In genomic region chr19:18416778-18417249, GRCh38 we compare ENCODE assay signal across 8 cellular contexts. TPM values are rescaled to one million over a fixed set of nuclear protein-coding genes. Genes with fewer than 3 reads are reported as not detected.
DNase-seq lines count a peak whose midpoint lies in the region; ATAC-seq, FAIRE-seq and TF ChIP-seq lines count a peak whose summit lies in the region.

No MANE protein-coding gene starts in this region.

- peak overlapping the region in 1 of 2 donors; percentile 38 for H3K4me3 ChIP-seq in CD4-positive, alpha-beta memory T cell (ENCODE audit: low read length in 2 of 2)
- peak overlapping the region in 3 of 4 donors; percentile 38 to 82 (median 80) for H3K4me3 ChIP-seq in upper lobe of left lung

- TF ChIP-seq POLR2A in upper lobe of left lung (IDR thresholded peaks at IDR 0.05): peak in 1 of 4 donors; percentile 23

- peaks cover 0 to 5% (median 0%) of the 10 kb centered on the region in 8 donors for H3K9me3 Mint-ChIP-seq in CD4-positive, alpha-beta memory T cell
- H3K9me3 Mint-ChIP-seq in activated naive CD4-positive, alpha-beta T cell treated with anti-CD3 and anti-CD28 coated beads, Interleukin-2, amount 50 U/mL, for 72 hours: no peaks in the 10 kb centered on the region
- no peaks in the 10 kb centered on the region for H3K9me3 Mint-ChIP-seq in neural crest cell

- WGBS in upper lobe of left lung, 2 donors: 1 to 2% methylated on average over 34 of the region's 44 CpGs

- intact Hi-C loops in CD4-positive, alpha-beta memory T cell (cut with micrococcal nuclease): loop anchor here (5.0 to 10.0 kb wide), 3 partner anchors 90 to 412 kb away; partner anchors contain the start of genes ARRDC2 and MAST3

- POLR2A ChIA-PET in CD4-positive, alpha-beta memory T cell (lab: Charles Lee; ENCODE audit: partially characterized antibody): interaction anchor here (1.0 to 13.3 kb wide), 8 partner anchors 8 to 193 kb away, joined by 3 to 238 read pairs (median 4); partner anchors contain the start of genes ISYNA1, JUND and KXD1

- peaks cover 2 to 5% of the 10 kb centered on the region in 2 donors for H3K27me3 Mint-ChIP-seq in CD4-positive, alpha-beta memory T cell
- H3K27me3 Mint-ChIP-seq in neural crest cell (ENCODE audit: low read depth): peaks cover 55% of the 10 kb centered on the region

- peak; percentile 64 to 80 (median 65) for DNase-seq in CD4-positive, alpha-beta memory T cell
- DNase-seq in RCC 7860 (ENCODE audit: low spot score): peak; percentile 80
- DNase-seq in activated naive CD4-positive, alpha-beta T cell treated with anti-CD3 and anti-CD28 coated beads, Interleukin-2, amount 50 U/mL, for 72 hours (ENCODE audit: low spot score in 2 of 2): peak in 1 of 2 donors; percentile 64
- peak; percentile 72 to 74 for DNase-seq in frontal cortex (ENCODE audit: low spot score in 2 of 2)
- DNase-seq in neural crest cell (ENCODE audit: low read depth, low spot score): peak; percentile 71
- peak; percentile 86 to 95 for DNase-seq in upper lobe of left lung

- H3K27ac ChIP-seq in CD4-positive, alpha-beta memory T cell (ENCODE audit: low read depth, low read length): peak overlapping the region; percentile 56
- H3K27ac ChIP-seq in upper lobe of left lung: peak overlapping the region; percentile 87 to 94 (median 91)

- peaks cover 66% of the 10 kb centered on the region for H3K4me1 ChIP-seq in CD4-positive, alpha-beta memory T cell (ENCODE audit: insufficient read depth, low read length)
- H3K4me1 ChIP-seq in upper lobe of left lung: peaks cover 60 to 74% (median 63%) of the 10 kb centered on the region in 4 donors

- CTCF ChIA-PET in CD4-positive, alpha-beta memory T cell (lab: Charles Lee; ENCODE audit: partially characterized antibody): interaction anchor here (0.6 to 1.7 kb wide), 10 partner anchors 22 to 258 kb away, joined by 3 to 7 read pairs (median 3); no protein-coding TSS in a partner anchor

- no peaks in the 10 kb centered on the region for H3K9me3 ChIP-seq in CD4-positive, alpha-beta memory T cell (ENCODE audit: control insufficient read depth in 1 of 2, low read length in 2 of 2)
- H3K9me3 ChIP-seq in upper lobe of left lung: no peaks in the 10 kb centered on the region

- H3K27me3 ChIP-seq in CD4-positive, alpha-beta memory T cell (ENCODE audit: insufficient read depth, low read length): no peaks in the 10 kb centered on the region
- H3K27me3 ChIP-seq in upper lobe of left lung: no peaks in the 10 kb centered on the region

- peaks cover 47 to 70% (median 56%) of the 10 kb centered on the region in 4 donors for H3K4me1 Mint-ChIP-seq in CD4-positive, alpha-beta memory T cell
- peaks cover 40% of the 10 kb centered on the region for H3K4me1 Mint-ChIP-seq in neural crest cell

- peak; percentile 6 to 39 for ATAC-seq in activated naive CD4-positive, alpha-beta T cell treated with anti-CD3 and anti-CD28 coated beads, Interleukin-2, amount 50 U/mL, for 72 hours
- peak; percentile 69 to 81 for ATAC-seq in upper lobe of left lung (ENCODE audit: low FRiP score in 2 of 2)
- no peak for ATAC-seq in GM18907 (IDR thresholded peaks at IDR 0.05; ENCODE audit: unreplicated experiment)

- no peak for TF ChIP-seq CTCF in neural crest cell (conservative IDR thresholded peaks at IDR 0.05)
- TF ChIP-seq CTCF in upper lobe of left lung (IDR thresholded peaks at IDR 0.05): no peak

- peaks cover 0 to 8% of the 10 kb centered on the region in 2 donors for H3K36me3 Mint-ChIP-seq in CD4-positive, alpha-beta memory T cell
- peaks cover 0 to 6% of the 10 kb centered on the region in 2 donors for H3K36me3 Mint-ChIP-seq in activated naive CD4-positive, alpha-beta T cell treated with anti-CD3 and anti-CD28 coated beads, Interleukin-2, amount 50 U/mL, for 72 hours
- no peaks in the 10 kb centered on the region for H3K36me3 Mint-ChIP-seq in neural crest cell (ENCODE audit: low read depth)

- H3K36me3 ChIP-seq in CD4-positive, alpha-beta memory T cell (ENCODE audit: insufficient read depth, low read length): no peaks in the 10 kb centered on the region
- no peaks in the 10 kb centered on the region for H3K36me3 ChIP-seq in upper lobe of left lung

- TF ChIP-seq RAD21 in Ishikawa (IDR thresholded peaks at IDR 0.05; ENCODE audit: low read depth): no peak

- FAIRE-seq in RCC 7860 (lab: Jason Lieb, UNC): no peak
- no peak for FAIRE-seq in frontal cortex (lab: Jason Lieb, UNC)

- peak overlapping the region; percentile 59 to 83 (median 78) for H3K4me3 Mint-ChIP-seq in CD4-positive, alpha-beta memory T cell
- H3K4me3 Mint-ChIP-seq in neural crest cell: peak overlapping the region; percentile 85

- H3K27ac Mint-ChIP-seq in CD4-positive, alpha-beta memory T cell: peak overlapping the region; percentile 71 to 93 (median 90)
- H3K27ac Mint-ChIP-seq in activated naive CD4-positive, alpha-beta T cell treated with anti-CD3 and anti-CD28 coated beads, Interleukin-2, amount 50 U/mL, for 72 hours: peak overlapping the region; percentile 61 to 66
- H3K27ac Mint-ChIP-seq in neural crest cell (ENCODE audit: unreplicated experiment): peak overlapping the region; percentile 98

- TF ChIP-seq EP300 in Ishikawa (IDR thresholded peaks at IDR 0.05; ENCODE audit: borderline replicate concordance): no peak; the same call in 1 of the 2 replicates
- no peak for TF ChIP-seq EP300 in upper lobe of left lung (IDR thresholded peaks at IDR 0.05)

TF ChIP-seq in Ishikawa, 13 proteins besides CTCF, POLR2A, EP300 and RAD21:
- TF ChIP-seq EGR1 (IDR thresholded peaks at IDR 0.05): peak; percentile 51
- TF ChIP-seq, protein P1, sequence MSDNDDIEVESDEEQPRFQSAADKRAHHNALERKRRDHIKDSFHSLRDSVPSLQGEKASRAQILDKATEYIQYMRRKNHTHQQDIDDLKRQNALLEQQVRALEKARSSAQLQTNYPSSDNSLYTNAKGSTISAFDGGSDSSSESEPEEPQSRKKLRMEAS (IDR thresholded peaks at IDR 0.05): peak; percentile 93
- no peak for TF ChIP-seq CEBPB (IDR thresholded peaks at IDR 0.05)
- no peak for TF ChIP-seq ZBTB7A (IDR thresholded peaks at IDR 0.05; ENCODE audit: low read depth)

RNA-seq across cellular contexts. Expression of gene SSBP4, which starts 2.4 kb away (rescaled TPM):
- total RNA-seq in CD4-positive, alpha-beta memory T cell: 10 to 100 TPM; 71.3 to 73.4 TPM
- polyA plus RNA-seq in CD4-positive, alpha-beta memory T cell: 100 to 1,000 TPM in 1 of 2 donors, 10 to 100 TPM in 1; 81.5 to 108 TPM
- total RNA-seq in activated naive CD4-positive, alpha-beta T cell treated with anti-CD3 and anti-CD28 coated beads, Interleukin-2, amount 50 U/mL, for 72 hours: 100 to 1,000 TPM in 1 of 2 donors, 10 to 100 TPM in 1; 31.7 to 102 TPM
- total RNA-seq in frontal cortex (69.3 TPM), neural crest cell (68.0 and 71.8 TPM in 2 replicates), upper lobe of left lung (100 to 1,000 TPM in 1 of 6 donors, 10 to 100 TPM in 5; 52.0 to 157 (median 84.1) TPM)

RNA-seq across cellular contexts. Expression of gene LRRC25, which starts 19.4 kb away (rescaled TPM):
- total RNA-seq in CD4-positive, alpha-beta memory T cell: under 1 TPM; 0.73 to 0.91 TPM
- under 1 TPM in 1 of 2 donors, not detected in 1; 0.07 TPM for polyA plus RNA-seq in CD4-positive, alpha-beta memory T cell
- total RNA-seq in activated naive CD4-positive, alpha-beta T cell treated with anti-CD3 and anti-CD28 coated beads, Interleukin-2, amount 50 U/mL, for 72 hours: not detected
- total RNA-seq in frontal cortex (0.41 TPM), neural crest cell (not detected in 2 replicates), upper lobe of left lung (10 to 100 TPM in 4 of 6 donors, 1 to 10 TPM in 2; 4.0 to 49.4 (median 24.0) TPM)

RNA-seq across cellular contexts. Expression of gene ISYNA1, which starts 21.1 kb away (rescaled TPM):
- total RNA-seq in CD4-positive, alpha-beta memory T cell: 10 to 100 TPM; 37.1 to 43.2 TPM
- 10 to 100 TPM; 27.5 to 36.3 TPM for polyA plus RNA-seq in CD4-positive, alpha-beta memory T cell
- total RNA-seq in activated naive CD4-positive, alpha-beta T cell treated with anti-CD3 and anti-CD28 coated beads, Interleukin-2, amount 50 U/mL, for 72 hours: 10 to 100 TPM; 19.7 to 30.8 TPM
- 62.8 TPM for total RNA-seq in frontal cortex
- total RNA-seq in neural crest cell: 251 and 254 TPM in 2 replicates
- 10 to 100 TPM; 14.5 to 55.5 (median 20.0) TPM for total RNA-seq in upper lobe of left lung

RNA-seq across cellular contexts. Expression of gene GDF15, which starts 30.9 kb away (rescaled TPM):
- 1 to 10 TPM; 1.2 TPM for total RNA-seq in CD4-positive, alpha-beta memory T cell
- not detected for polyA plus RNA-seq in CD4-positive, alpha-beta memory T cell
- total RNA-seq in activated naive CD4-positive, alpha-beta T cell treated with anti-CD3 and anti-CD28 coated beads, Interleukin-2, amount 50 U/mL, for 72 hours: 1 to 10 TPM in 1 of 2 donors, under 1 TPM in 1; 0.29 to 1.4 TPM
- not detected for total RNA-seq in frontal cortex
- 1.2 TPM in 2 replicates for total RNA-seq in neural crest cell
- total RNA-seq in upper lobe of left lung: 100 to 1,000 TPM in 2 of 6 donors, 10 to 100 TPM in 4; 42.5 to 126 (median 68.7) TPM
